ENCODE assay signal across 11 cellular contexts in genomic region chr5:137453476-137454080, GRCh38. TPM values are rescaled to one million over a fixed set of nuclear protein-coding genes. Genes with fewer than 3 reads are reported as not detected.
A peak's percentile ranks its signal among the peaks of the same experiment; 100 is the strongest.
DNase-seq lines count a peak whose midpoint lies in the region; ATAC-seq and TF ChIP-seq lines count a peak whose summit lies in the region.
"Had no signal": no experiment of that assay in that cellular context is flagged by ENCODE, and none has a peak within 500 bp of the region (broad histone marks: within the 10 kb centered on the region; RNA-seq: fewer than 3 reads in every experiment).

No MANE protein-coding gene starts in this region.

- H3K4me3 ChIP-seq in retinal pigment epithelial cell (ENCODE audit: low read length) (no peak overlapping the region), lower leg skin (ENCODE audit: low read depth, poor library complexity, severe bottlenecking) (no peak overlapping the region)
- H3K4me3 ChIP-seq: MG63 had no signal

- H3K4me1 Mint-ChIP-seq in osteocyte (ENCODE audit: unreplicated experiment): peaks cover 3% of the 10 kb centered on the region
- H3K4me1 Mint-ChIP-seq: stimulated activated memory B cell treated with anti-CD40 and anti-IgM and Interleukin-4, amounts not matched to agents 10 μg/mL and 1 μg/mL and 100 μg/mL, for 72 hours had no signal

- no peaks in the 10 kb centered on the region for H3K27me3 Mint-ChIP-seq in osteocyte (ENCODE audit: unreplicated experiment)

- DNase-seq in NCI-H82 (lab: John Stamatoyannopoulos, UW) (peak; percentile 21), NCI-H82 treated with DMSO at 0.1 percent for 48 hours (lab: John Stamatoyannopoulos, UW; ENCODE audit: unreplicated experiment) (no peak), RPMI7951 (ENCODE audit: low read depth) (peak; percentile 60), fibroblast of gingiva (ENCODE audit: low read depth) (peak; percentile 33), retinal pigment epithelial cell (ENCODE audit: low read depth) (peak; percentile 27), osteocyte (ENCODE audit: extremely low spot score, unreplicated experiment) (no peak), lower leg skin (ENCODE audit: low spot score in 2 of 2) (no peak)
- DNase-seq: MG63 had no signal

- no peak for ATAC-seq in HG02870 (IDR thresholded peaks at IDR 0.05; ENCODE audit: unreplicated experiment)
- ATAC-seq: stimulated activated memory B cell treated with anti-CD40 and anti-IgM and Interleukin-4, amounts not matched to agents 10 μg/mL and 1 μg/mL and 100 μg/mL, for 72 hours had no signal

- 45 to 53% methylated on average over 6 of the region's 6 CpGs for WGBS in lower leg skin, 2 donors

- intact Hi-C loops in lower leg skin (cut with DNase I; ENCODE audit: low total_unique reads): no loop called here

- H3K27ac Mint-ChIP-seq in osteocyte (ENCODE audit: unreplicated experiment): no peak overlapping the region
- H3K27ac Mint-ChIP-seq: stimulated activated memory B cell treated with anti-CD40 and anti-IgM and Interleukin-4, amounts not matched to agents 10 μg/mL and 1 μg/mL and 100 μg/mL, for 72 hours; T-helper 1 cell treated with Interleukin-12 subunit alpha and Interleukin-12 subunit beta and Interleukin-4 antibody, amounts not matched to agents 30 μg/mL and 1 μg/mL, for 36 hours had no signal

- H3K36me3 Mint-ChIP-seq in osteocyte (ENCODE audit: unreplicated experiment): peaks cover 17% of the 10 kb centered on the region
- H3K36me3 Mint-ChIP-seq: stimulated activated memory B cell treated with anti-CD40 and anti-IgM and Interleukin-4, amounts not matched to agents 10 μg/mL and 1 μg/mL and 100 μg/mL, for 72 hours had no signal

- TF ChIP-seq CTCF in retinal pigment epithelial cell (conservative IDR thresholded peaks at IDR 0.05; ENCODE audit: low read depth, low read length) (no peak), osteocyte (IDR thresholded peaks at IDR 0.05) (no peak), lower leg skin (IDR thresholded peaks at IDR 0.05) (no peak)

- TF ChIP-seq POLR2A in lower leg skin (IDR thresholded peaks at IDR 0.05): no peak

- H3K9me3 Mint-ChIP-seq in osteocyte (ENCODE audit: unreplicated experiment): no peaks in the 10 kb centered on the region
- H3K9me3 Mint-ChIP-seq: T-helper 1 cell treated with Interleukin-12 subunit alpha and Interleukin-12 subunit beta and Interleukin-4 antibody, amounts not matched to agents 30 μg/mL and 1 μg/mL, for 36 hours had no signal

- no peak overlapping the region for H3K4me3 Mint-ChIP-seq in osteocyte (ENCODE audit: unreplicated experiment)
- H3K4me3 Mint-ChIP-seq: stimulated activated memory B cell treated with anti-CD40 and anti-IgM and Interleukin-4, amounts not matched to agents 10 μg/mL and 1 μg/mL and 100 μg/mL, for 72 hours; T-helper 1 cell treated with Interleukin-12 subunit alpha and Interleukin-12 subunit beta and Interleukin-4 antibody, amounts not matched to agents 30 μg/mL and 1 μg/mL, for 36 hours had no signal

RNA-seq across cellular contexts. Expression of gene SPOCK1, which starts 45.5 kb away (rescaled TPM):
- total RNA-seq in RPMI7951 (2014; rRNA removed; shearing (Covaris generic)): 37.9 and 58.9 TPM in 2 replicates
- total RNA-seq in osteocyte: 900 and 954 TPM in 2 replicates
- total RNA-seq in lower leg skin: 10 to 100 TPM in 2 of 4 donors, 1 to 10 TPM in 2; 7.9 to 21.5 (median 11.7) TPM

Comparison
In these comparisons a context has a peak if more than half of its experiments do, and no peak if none do; other contexts are left out.
1. DNase-seq: peak in NCI-H82 (single experiment), RPMI7951 (single experiment), fibroblast of gingiva (single experiment) and retinal pigment epithelial cell (single experiment); none in NCI-H82 treated with DMSO at 0.1 percent for 48 hours (single experiment), osteocyte (single experiment) and lower leg skin (0 of 2).
2. RNA of gene SPOCK1, which starts 45.5 kb away (total RNA-seq): 900 to 954 TPM in osteocyte; 37.9 to 58.9 TPM in RPMI7951 and 7.9 to 21.5 TPM in lower leg skin; every median in the first group is over 10 times any median in the second.